23 cellular contexts compared by ENCODE assay signal in the genomic region with DNA sequence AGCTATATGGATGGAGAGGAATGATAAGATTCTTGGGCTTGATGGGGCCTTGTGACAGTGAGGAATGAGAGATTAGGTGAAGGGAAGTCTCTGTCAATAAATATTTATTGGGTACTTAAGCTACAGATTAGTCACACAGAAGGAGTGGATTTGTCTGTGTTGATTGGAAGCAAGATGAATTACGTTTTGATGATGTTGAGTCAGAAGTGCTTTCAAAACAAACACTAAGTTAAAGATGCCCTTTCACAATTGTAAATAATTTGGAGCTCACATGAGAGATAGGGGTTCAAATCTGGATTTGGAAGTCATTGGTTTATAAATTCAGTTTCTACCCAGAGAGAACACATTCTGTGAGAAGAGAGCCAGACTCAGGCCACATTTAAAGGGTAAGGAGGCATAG.
"Had no signal": no experiment of that assay in that cellular context is flagged by ENCODE, and none has a peak within 500 bp of the region (broad histone marks: within the 10 kb centered on the region; RNA-seq: fewer than 3 reads in every experiment).

No MANE protein-coding gene starts in this region.

- H3K36me3 ChIP-seq: breast epithelium, heart left ventricle, left lung, right lobe of liver, vagina had no signal

- H3K4me3 ChIP-seq: breast epithelium, heart left ventricle, left lung, lung, mucosa of descending colon, right lobe of liver, skin epidermis, vagina had no signal

- H3K9me3 ChIP-seq: breast epithelium, heart left ventricle, left lung, mucosa of descending colon, right lobe of liver, vagina had no signal

- H3K27me3 ChIP-seq: breast epithelium, foreskin keratinocyte, heart left ventricle, left lung, right lobe of liver, vagina had no signal

- H3K27ac ChIP-seq: breast epithelium, foreskin keratinocyte, heart left ventricle, left lung, right lobe of liver, skin epidermis, vagina, VCaP had no signal

- H3K4me1 ChIP-seq: breast epithelium, heart left ventricle, left lung, right lobe of liver, vagina had no signal

- DNase-seq: activated CD4-positive, alpha-beta T cell treated with anti-CD3 and anti-CD28 coated beads for 4 hours; activated CD4-positive, alpha-beta T cell treated with anti-CD3 and anti-CD28 coated beads, Interleukin-2, amount 50 U/mL, for 4 hours; activated naive CD4-positive, alpha-beta T cell; activated T-cell treated with anti-CD3 and anti-CD28 coated beads for 4 hours; activated T-cell treated with anti-CD3 and anti-CD28 coated beads, Interleukin-2, amount 50 U/mL, for 72 hours; effector CD4-positive, alpha-beta T cell; foreskin keratinocyte; heart left ventricle; kidney glomerular epithelial cell; left lung; mucosa of descending colon; posterior cingulate gyrus; right lobe of liver; stimulated activated CD4-positive, alpha-beta T cell treated with anti-CD3 and anti-CD28 coated beads, Interleukin-4, amount 100 ng/mL, for 24 hours; stimulated activated CD8-positive, alpha-beta memory T cell treated with anti-CD3 and anti-CD28 coated beads, Interleukin-4, amount 100 ng/mL, for 48 hours; stimulated activated naive CD8-positive, alpha-beta T cell treated with anti-CD3 and anti-CD28 coated beads, Interleukin-15, amount 100 ng/mL, for 72 hours; substantia nigra; T-helper 9 cell had no signal
